In the genomic region with DNA sequence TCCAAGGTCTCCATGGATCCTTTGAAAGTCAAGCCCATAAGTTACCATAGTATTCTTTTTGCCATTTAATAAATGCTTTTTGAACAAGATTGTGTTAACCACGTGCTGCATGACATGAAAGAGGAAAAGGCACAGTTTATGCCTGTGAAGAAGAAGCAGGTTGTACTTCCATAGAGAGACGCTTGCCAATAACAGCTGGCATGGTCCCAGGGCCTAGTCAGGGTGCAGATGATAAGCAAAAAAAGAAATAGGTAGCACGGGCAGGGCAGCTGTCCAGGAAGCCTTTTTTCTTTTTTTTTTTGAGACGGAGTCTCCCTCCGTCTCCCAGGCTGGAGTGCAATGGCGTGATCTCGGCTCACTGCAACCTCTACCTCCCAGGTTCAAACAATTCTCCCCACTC, we compare ENCODE assay signal across 31 cellular contexts.
DNase-seq lines count a peak whose midpoint lies in the region; ATAC-seq, FAIRE-seq and TF ChIP-seq lines count a peak whose summit lies in the region.
"Had no signal": no experiment of that assay in that cellular context is flagged by ENCODE, and none has a peak within 500 bp of the region (broad histone marks: within the 10 kb centered on the region; RNA-seq: fewer than 3 reads in every experiment).

No MANE protein-coding gene starts in this region.

- no TSS peak for BruUV-seq in HepG2 (replicated peaks; lab: Mats Ljungman, UMichigan)

- H3K27me3 Mint-ChIP-seq in stimulated activated naive B cell treated with anti-CD40 and anti-IgM and Interleukin-4, amounts not matched to agents 10 μg/mL and 1 μg/mL and 100 μg/mL, for 72 hours = no peaks in the 10 kb centered on the region
- no peaks in the 10 kb centered on the region for H3K27me3 Mint-ChIP-seq in activated T-cell treated with anti-CD3 and anti-CD28 coated beads, Interleukin-2, amount 50 U/mL, for 24 hours
- H3K27me3 Mint-ChIP-seq: activated CD8-positive, alpha-beta memory T cell treated with anti-CD3 and anti-CD28 coated beads, Interleukin-2, amount 10 ng/mL, durations not matched to agents 7 days and 5 days; memory B cell; progenitor cell of endocrine pancreas; stimulated activated naive CD8-positive, alpha-beta T cell treated with anti-CD3 and anti-CD28 coated beads, Interleukin-15, amount 100 ng/mL, for 72 hours had no signal

- H3K79me2 ChIP-seq in HepG2 (ENCODE audit: insufficient read depth, low read length) = no peaks in the 10 kb centered on the region

- H4K20me1 ChIP-seq in HepG2 (ENCODE audit: insufficient read depth, low read length) = no peaks in the 10 kb centered on the region

- H3K9me3 Mint-ChIP-seq in stimulated activated naive B cell treated with anti-CD40 and anti-IgM and Interleukin-4, amounts not matched to agents 10 μg/mL and 1 μg/mL and 100 μg/mL, for 72 hours = peaks cover 7 to 9% of the 10 kb centered on the region in 2 donors
- peaks cover 10% of the 10 kb centered on the region for H3K9me3 Mint-ChIP-seq in activated T-cell treated with anti-CD3 and anti-CD28 coated beads, Interleukin-2, amount 50 U/mL, for 24 hours

- in situ Hi-C loops in HepG2 (cut with HindIII; ENCODE audit: extremely low pct_ligation_motif_present, low pct_unique_long_range_greater_than_20kb) = no loop called here

- CTCF ChIA-PET in HepG2 (lab: Yijun Ruan, JAX; ENCODE audit: low intra/inter-chr PET ratio, low total read pairs) = no interaction called here

- H2AFZ ChIP-seq in HepG2 (ENCODE audit: low read length) = no peak overlapping the region

- peaks cover 0 to 24% (median 3%) of the 10 kb centered on the region in 4 donors for H3K4me1 ChIP-seq in right lobe of liver
- H3K4me1 ChIP-seq in HepG2 (ENCODE audit: insufficient read depth, low read length) = peaks cover 14% of the 10 kb centered on the region
- H3K4me1 ChIP-seq in body of pancreas = peaks cover 10% of the 10 kb centered on the region
- H3K4me1 ChIP-seq: breast epithelium, tibial nerve had no signal

- DNase-seq in right lobe of liver = peak; percentile 66 to 87 (median 71)
- no peak for DNase-seq in HepG2 (ENCODE audit: low spot score)
- DNase-seq in body of pancreas = peak; percentile 75 to 92 (median 82)
- DNase-seq in left lobe of liver (ENCODE audit: low spot score) = peak; percentile 84
- DNase-seq in foreskin fibroblast = no peak
- DNase-seq in stimulated activated naive B cell treated with anti-CD40 and anti-IgM and Interleukin-4, amounts not matched to agents 10 μg/mL and 1 μg/mL and 100 μg/mL, for 72 hours = no peak
- no peak for DNase-seq in activated T-cell treated with anti-CD3 and anti-CD28 coated beads, Interleukin-2, amount 50 U/mL, for 24 hours
- DNase-seq: activated CD8-positive, alpha-beta memory T cell treated with anti-CD3 and anti-CD28 coated beads, Interleukin-2, amount 10 ng/mL, durations not matched to agents 7 days and 5 days; activated naive CD4-positive, alpha-beta T cell treated with anti-CD3 and anti-CD28 coated beads, Interleukin-2, amount 10 ng/mL, durations not matched to agents 7 days and 5 days; amniotic stem cell; BE2C; COR-L47; DND-41; effector memory CD4-positive, alpha-beta T cell; erythroblast; H9; head of caudate nucleus; NCI-H1436; NCI-H510A treated with DMSO at 0.1 percent for 48 hours; SHP77; stimulated activated naive CD8-positive, alpha-beta T cell treated with anti-CD3 and anti-CD28 coated beads, Interleukin-15, amount 100 ng/mL, for 72 hours had no signal

- TF ChIP-seq RAD21 in HepG2 (CRISPR knock-in tag; IDR thresholded peaks at IDR 0.05) = no peak

- H3K36me3 Mint-ChIP-seq in stimulated activated naive B cell treated with anti-CD40 and anti-IgM and Interleukin-4, amounts not matched to agents 10 μg/mL and 1 μg/mL and 100 μg/mL, for 72 hours = peaks cover 2 to 8% of the 10 kb centered on the region in 2 donors
- H3K36me3 Mint-ChIP-seq in activated T-cell treated with anti-CD3 and anti-CD28 coated beads, Interleukin-2, amount 50 U/mL, for 24 hours (ENCODE audit: low read depth) = no peaks in the 10 kb centered on the region
- H3K36me3 Mint-ChIP-seq: activated CD8-positive, alpha-beta memory T cell treated with anti-CD3 and anti-CD28 coated beads, Interleukin-2, amount 10 ng/mL, durations not matched to agents 7 days and 5 days; memory B cell had no signal

- H3K4me3 ChIP-seq in right lobe of liver = no peak overlapping the region
- no peak overlapping the region for H3K4me3 ChIP-seq in HepG2 (replicated peaks in 1 of 3; ENCODE audit: insufficient read depth in 1 of 3, low read depth in 2 of 3, low read length in 3 of 3)
- no peak overlapping the region for H3K4me3 ChIP-seq in body of pancreas
- H3K4me3 ChIP-seq in foreskin fibroblast (ENCODE audit: low read depth in 1 of 2, low read length in 2 of 2) = no peak overlapping the region
- H3K4me3 ChIP-seq: breast epithelium, coronary artery, K562, tibial nerve had no signal

- intact Hi-C loops in right lobe of liver (cut with DNase I) (no loop called here), HepG2 (cut with micrococcal nuclease; ENCODE audit: unreplicated experiment) (no loop called here), body of pancreas (cut with DNase I) (no loop called here)

- H3K27ac ChIP-seq in right lobe of liver (no peak overlapping the region), HepG2 (ENCODE audit: extremely low read length, insufficient read depth, low read length) (no peak overlapping the region), body of pancreas (no peak overlapping the region)
- H3K27ac ChIP-seq: breast epithelium, coronary artery, tibial nerve had no signal

- POLR2A ChIA-PET in HepG2 (lab: Yijun Ruan, JAX) = no interaction called here

- H3K36me3 ChIP-seq in right lobe of liver (no peaks in the 10 kb centered on the region), HepG2 (replicated peaks in 1 of 2; ENCODE audit: control insufficient read depth in 1 of 2, insufficient read depth in 2 of 2, low read length in 2 of 2) (no peaks in the 10 kb centered on the region), body of pancreas (replicated peaks in 1 of 2; ENCODE audit: insufficient read depth in 1 of 2, low read depth in 2 of 2) (no peaks in the 10 kb centered on the region)
- H3K36me3 ChIP-seq: BE2C, breast epithelium, tibial nerve had no signal

- ATAC-seq in right lobe of liver (peak; percentile 64 to 70 (median 66)), HepG2 (no peak), body of pancreas (peak; percentile 81), left lobe of liver (peak; percentile 80)
- ATAC-seq in stimulated activated naive B cell treated with anti-CD40 and anti-IgM and Interleukin-4, amounts not matched to agents 10 μg/mL and 1 μg/mL and 100 μg/mL, for 72 hours (replicated peaks) = no peak
- no peak for ATAC-seq in activated CD4-positive, CD25-positive, alpha-beta regulatory T cell treated with anti-CD3 and anti-CD28 coated beads, Interleukin-2, amount 50 U/mL, for 24 hours
- ATAC-seq: activated CD8-positive, alpha-beta memory T cell treated with anti-CD3 and anti-CD28 coated beads, Interleukin-2, amount 10 ng/mL, durations not matched to agents 7 days and 5 days; K562; stimulated activated naive CD8-positive, alpha-beta T cell treated with anti-CD3 and anti-CD28 coated beads, Interleukin-15, amount 100 ng/mL, for 72 hours; WTC11 had no signal

- H3K27ac Mint-ChIP-seq in stimulated activated naive B cell treated with anti-CD40 and anti-IgM and Interleukin-4, amounts not matched to agents 10 μg/mL and 1 μg/mL and 100 μg/mL, for 72 hours = no peak overlapping the region
- no peak overlapping the region for H3K27ac Mint-ChIP-seq in activated T-cell treated with anti-CD3 and anti-CD28 coated beads, Interleukin-2, amount 50 U/mL, for 24 hours
- H3K27ac Mint-ChIP-seq: activated CD8-positive, alpha-beta memory T cell treated with anti-CD3 and anti-CD28 coated beads, Interleukin-2, amount 10 ng/mL, durations not matched to agents 7 days and 5 days; activated naive CD4-positive, alpha-beta T cell treated with anti-CD3 and anti-CD28 coated beads, Interleukin-2, amount 10 ng/mL, durations not matched to agents 7 days and 5 days; H9; memory B cell; progenitor cell of endocrine pancreas; stimulated activated naive CD8-positive, alpha-beta T cell treated with anti-CD3 and anti-CD28 coated beads, Interleukin-15, amount 100 ng/mL, for 72 hours; T-helper 2 cell treated with Interferon-gamma antibody and Interleukin-4, amounts not matched to agents 5 μg/mL and 100 μg/mL, for 36 hours had no signal

- H3K4me2 ChIP-seq in HepG2 (ENCODE audit: low read depth, low read length) = no peak overlapping the region

- no peak for TF ChIP-seq CTCF in right lobe of liver (IDR thresholded peaks at IDR 0.05)
- TF ChIP-seq CTCF in HepG2 (CRISPR knock-in tag; IDR thresholded peaks at IDR 0.05) = no peak
- TF ChIP-seq CTCF in body of pancreas (IDR thresholded peaks at IDR 0.05) = no peak
- no peak for TF ChIP-seq CTCF in foreskin fibroblast (IDR thresholded peaks at IDR 0.05; ENCODE audit: low read depth, low read length)

- no peak for FAIRE-seq in HepG2 (lab: Jason Lieb, UNC)
- FAIRE-seq: GM18507, K562 had no signal

- H3K9me3 ChIP-seq in right lobe of liver (no peaks in the 10 kb centered on the region), HepG2 (ENCODE audit: low read length) (no peaks in the 10 kb centered on the region; the same call in 1 of the 2 replicates), body of pancreas (no peaks in the 10 kb centered on the region)
- H3K9me3 ChIP-seq: BE2C had no signal

- H3K9ac ChIP-seq in HepG2 (ENCODE audit: insufficient read depth, low read depth, low read length) = no peak overlapping the region

- no peak overlapping the region for H3K4me3 Mint-ChIP-seq in stimulated activated naive B cell treated with anti-CD40 and anti-IgM and Interleukin-4, amounts not matched to agents 10 μg/mL and 1 μg/mL and 100 μg/mL, for 72 hours
- H3K4me3 Mint-ChIP-seq in activated T-cell treated with anti-CD3 and anti-CD28 coated beads, Interleukin-2, amount 50 U/mL, for 24 hours = no peak overlapping the region
- H3K4me3 Mint-ChIP-seq: activated CD8-positive, alpha-beta memory T cell treated with anti-CD3 and anti-CD28 coated beads, Interleukin-2, amount 10 ng/mL, durations not matched to agents 7 days and 5 days; activated naive CD4-positive, alpha-beta T cell treated with anti-CD3 and anti-CD28 coated beads, Interleukin-2, amount 10 ng/mL, durations not matched to agents 7 days and 5 days; H9; memory B cell; stimulated activated naive CD8-positive, alpha-beta T cell treated with anti-CD3 and anti-CD28 coated beads, Interleukin-15, amount 100 ng/mL, for 72 hours; T-helper 2 cell treated with Interferon-gamma antibody and Interleukin-4, amounts not matched to agents 5 μg/mL and 100 μg/mL, for 36 hours; WTC11 had no signal

- WGBS in right lobe of liver (ENCODE audit: insufficient coverage, low coverage, low lambda C conversion rate, missing lambda C conversion rate) = 28% methylated on average over 7 of the region's 7 CpGs
- WGBS in HepG2 (ENCODE audit: low lambda C conversion rate) = 59% methylated on average over 6 of the region's 7 CpGs
- 14 to 19% methylated on average over 7 of the region's 7 CpGs for WGBS in body of pancreas, 2 donors

- no peaks in the 10 kb centered on the region for H3K4me1 Mint-ChIP-seq in stimulated activated naive B cell treated with anti-CD40 and anti-IgM and Interleukin-4, amounts not matched to agents 10 μg/mL and 1 μg/mL and 100 μg/mL, for 72 hours
- H3K4me1 Mint-ChIP-seq in activated T-cell treated with anti-CD3 and anti-CD28 coated beads, Interleukin-2, amount 50 U/mL, for 24 hours (ENCODE audit: low read depth) = no peaks in the 10 kb centered on the region
- H3K4me1 Mint-ChIP-seq: activated CD8-positive, alpha-beta memory T cell treated with anti-CD3 and anti-CD28 coated beads, Interleukin-2, amount 10 ng/mL, durations not matched to agents 7 days and 5 days; activated naive CD4-positive, alpha-beta T cell treated with anti-CD3 and anti-CD28 coated beads, Interleukin-2, amount 10 ng/mL, durations not matched to agents 7 days and 5 days; memory B cell had no signal

- TF ChIP-seq POLR2A in right lobe of liver (IDR thresholded peaks at IDR 0.05) = no peak
- TF ChIP-seq POLR2A in HepG2 (IDR thresholded peaks at IDR 0.05; ENCODE audit: insufficient read depth in 1 of 2, low read depth in 2 of 2, low read length in 2 of 2) = no peak
- TF ChIP-seq POLR2A in body of pancreas (IDR thresholded peaks at IDR 0.05) = no peak

- no peaks in the 10 kb centered on the region for H3K27me3 ChIP-seq in right lobe of liver
- H3K27me3 ChIP-seq in HepG2 (ENCODE audit: control insufficient read depth in 1 of 2, insufficient read depth in 2 of 2, low read length in 2 of 2) = no peaks in the 10 kb centered on the region
- H3K27me3 ChIP-seq in body of pancreas = no peaks in the 10 kb centered on the region
- H3K27me3 ChIP-seq: BE2C, breast epithelium, tibial nerve had no signal

- TF ChIP-seq EP300 in HepG2 (IDR thresholded peaks at IDR 0.05; ENCODE audit: low read depth in 2 of 2, low read length in 2 of 2) (no peak), HepG2 (CRISPR knock-in tag; IDR thresholded peaks at IDR 0.05; ENCODE audit: borderline replicate concordance) (no peak)

Comparison
In these comparisons a context has a peak if more than half of its experiments do, and no peak if none do; other contexts are left out.
1. ATAC-seq: peak in right lobe of liver (4 of 4), body of pancreas (single experiment) and left lobe of liver (single experiment); none in HepG2 (single experiment), stimulated activated naive B cell treated with anti-CD40 and anti-IgM and Interleukin-4, amounts not matched to agents 10 μg/mL and 1 μg/mL and 100 μg/mL, for 72 hours (0 of 2) and activated CD4-positive, CD25-positive, alpha-beta regulatory T cell treated with anti-CD3 and anti-CD28 coated beads, Interleukin-2, amount 50 U/mL, for 24 hours (0 of 2).
2. DNase-seq: peak in right lobe of liver (3 of 3), body of pancreas (4 of 4) and left lobe of liver (single experiment); none in HepG2 (single experiment), foreskin fibroblast (0 of 2), stimulated activated naive B cell treated with anti-CD40 and anti-IgM and Interleukin-4, amounts not matched to agents 10 μg/mL and 1 μg/mL and 100 μg/mL, for 72 hours (single experiment) and activated T-cell treated with anti-CD3 and anti-CD28 coated beads, Interleukin-2, amount 50 U/mL, for 24 hours (single experiment).